ENCODE assay signal across 8 cellular contexts in genomic region chr9:5629312-5630037, GRCh38. TPM values are rescaled to one million over a fixed set of nuclear protein-coding genes. Genes with fewer than 3 reads are reported as not detected.
DNase-seq lines count a peak whose midpoint lies in the region; ATAC-seq and TF ChIP-seq lines count a peak whose summit lies in the region.

No MANE protein-coding gene starts in this region.

- DNase-seq in AG04449 (ENCODE audit: low read depth, low spot score) (no peak), RWPE2 (ENCODE audit: low spot score) (peak; percentile 59), adipocyte (ENCODE audit: low read depth) (peak; percentile 71), heart right ventricle (peak; percentile 60 to 64), posterior vena cava (ENCODE audit: low spot score) (peak; percentile 89), H4 (ENCODE audit: low spot score) (no peak)

- H3K27ac ChIP-seq in RWPE2 (ENCODE audit: poor library complexity, severe bottlenecking) (peak overlapping the region; percentile 79), heart right ventricle (peak overlapping the region; percentile 94 to 100 (median 97))

- H3K4me1 ChIP-seq in RWPE2 (ENCODE audit: insufficient read depth, poor library complexity, severe bottlenecking) (peaks cover 30% of the 10 kb centered on the region), adipocyte (ENCODE audit: control insufficient read depth, insufficient read depth, low read length) (peaks cover 49% of the 10 kb centered on the region), heart right ventricle (peaks cover 0 to 74% (median 46%) of the 10 kb centered on the region in 9 donors)

- H3K36me3 ChIP-seq in RWPE2 (ENCODE audit: low read depth) (no peaks in the 10 kb centered on the region; the same call in 1 of the 2 replicates), adipocyte (ENCODE audit: control insufficient read depth, insufficient read depth, low read length, severe bottlenecking) (no peaks in the 10 kb centered on the region), heart right ventricle (no peaks in the 10 kb centered on the region)

- intact Hi-C loops in heart right ventricle (cut with DNase I) (loop anchor here in 4 of 10 donors (5.0 to 10.0 kb wide), 5 partner anchors 38 to 642 kb away; partner anchors contain the start of genes ERMP1 (in 1 of the 4) and JAK2 (in 1 of the 4)), posterior vena cava (cut with DNase I) (loop anchor here in 1 of 2 donors (10.0 kb wide), 1 partner anchor 375 kb away; a partner anchor contains a TSS)

- H3K9ac ChIP-seq in adipocyte (ENCODE audit: low read length) = peak overlapping the region; percentile 89

- POLR2A ChIA-PET in AG04449 (lab: Yijun Ruan, JAX) = interaction anchor here (0.7 to 1.5 kb wide), 9 partner anchors 15 to 950 kb away, joined by 3 to 7 read pairs (median 4); partner anchors contain the start of genes CDC37L1 and PDCD1LG2

- CTCF ChIA-PET in AG04449 (lab: Yijun Ruan, JAX) = no interaction called here

- H3K27me3 ChIP-seq in RWPE2 (ENCODE audit: insufficient read depth, poor library complexity, severe bottlenecking) = no peaks in the 10 kb centered on the region
- no peaks in the 10 kb centered on the region for H3K27me3 ChIP-seq in adipocyte (replicated peaks; ENCODE audit: control insufficient read depth, insufficient read depth, low read length)
- no peaks in the 10 kb centered on the region for H3K27me3 ChIP-seq in heart right ventricle

- H3K4me3 ChIP-seq in AG04449 (ENCODE audit: low read depth, low read length) (peak overlapping the region; percentile 96), RWPE2 (ENCODE audit: severe bottlenecking) (peak overlapping the region; percentile 86), adipocyte (ENCODE audit: low read length) (peak overlapping the region; percentile 88), heart right ventricle (peak overlapping the region; percentile 89 to 100 (median 94))

- WGBS in heart right ventricle, 2 donors = 0 to 1% methylated on average over 55 of the region's 55 CpGs

- TF ChIP-seq CTCF in AG04449 (IDR thresholded peaks at IDR 0.05; ENCODE audit: insufficient read depth, low read length, missing control alignments) (no peak), RWPE2 (IDR thresholded peaks at IDR 0.05; ENCODE audit: poor library complexity, severe bottlenecking) (no peak), heart right ventricle (IDR thresholded peaks at IDR 0.05) (no peak)

- ATAC-seq in GM18867 (IDR thresholded peaks at IDR 0.05; ENCODE audit: unreplicated experiment) (peak; percentile 7), HG03139 (IDR thresholded peaks at IDR 0.05; ENCODE audit: unreplicated experiment) (peak; percentile 6), RWPE2 (ENCODE audit: low read depth) (peak; percentile 13), heart right ventricle (peak; percentile 4 to 47 (median 26))

- no peaks in the 10 kb centered on the region for H3K9me3 ChIP-seq in RWPE2 (ENCODE audit: severe bottlenecking)
- H3K9me3 ChIP-seq in adipocyte (ENCODE audit: control insufficient read depth, low read length) = no peaks in the 10 kb centered on the region
- H3K9me3 ChIP-seq in heart right ventricle = no peaks in the 10 kb centered on the region

RNA-seq across cellular contexts. Expression of gene RIC1, which starts 0.6 kb away (rescaled TPM):
- total RNA-seq in heart right ventricle (10 to 100 TPM in 2 of 10 donors, 1 to 10 TPM in 8; 7.8 to 13.8 (median 8.5) TPM), posterior vena cava (10 to 100 TPM; 20.2 to 25.2 TPM)
- polyA plus RNA-seq in heart right ventricle = 1 to 10 TPM; 2.5 to 3.7 TPM
- 7.3 and 10.1 TPM in 2 replicates for total RNA-seq in H4 (2014; rRNA removed; shearing (Covaris generic))

Comparison
In these comparisons a context has a peak if more than half of its experiments do, and no peak if none do; other contexts are left out.
1. DNase-seq: peak in RWPE2 (single experiment), adipocyte (single experiment), heart right ventricle (2 of 2) and posterior vena cava (single experiment); none in AG04449 (single experiment) and H4 (single experiment).
2. Peak in every context shown above with its lines, with median percentiles within 50 percentile points of each other: H3K4me3 ChIP-seq and ATAC-seq.